ENCODE assay signal across 8 cellular contexts in the genomic region with DNA sequence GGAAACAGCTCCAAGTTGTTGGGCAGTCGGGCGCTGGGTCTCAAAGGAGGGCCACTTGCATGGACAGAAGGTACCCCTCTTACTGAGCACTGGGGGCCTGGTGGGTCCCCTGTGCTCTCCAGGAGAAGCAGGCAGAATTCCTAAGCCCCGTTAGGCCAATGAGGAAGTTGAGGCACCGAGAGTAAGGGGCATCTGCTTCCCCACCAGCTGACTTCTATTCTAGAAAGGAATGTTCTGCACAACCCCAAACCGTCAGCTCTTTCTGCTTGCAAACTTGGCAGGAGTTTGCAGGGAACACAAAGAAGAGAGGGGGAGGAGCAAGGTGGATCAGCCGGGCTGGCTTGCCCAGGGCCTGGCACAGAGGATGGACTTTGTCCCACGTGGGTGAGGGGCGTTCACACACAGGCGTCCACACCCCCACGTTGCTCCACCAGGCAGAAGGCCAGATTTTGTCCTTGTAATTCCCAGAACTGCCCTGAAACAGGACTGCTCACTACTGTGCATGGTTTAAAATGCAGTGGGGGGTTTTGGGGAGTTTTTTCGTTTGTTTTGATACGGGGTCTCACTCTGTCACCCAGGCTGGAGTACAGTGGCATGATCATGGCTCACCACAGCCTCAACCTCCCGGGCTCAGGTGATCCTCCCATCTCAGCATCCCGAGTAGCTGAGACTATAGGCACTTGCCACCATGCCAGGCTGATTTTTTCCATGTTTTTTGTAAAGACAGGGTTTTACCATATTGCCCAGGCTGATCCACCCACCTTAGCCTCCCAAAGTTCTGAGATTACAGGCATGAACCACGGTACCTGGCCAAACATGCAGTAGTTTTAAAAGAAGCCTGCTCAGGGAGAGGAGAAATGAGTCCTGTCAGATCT.
DNase-seq lines count a peak whose midpoint lies in the region; ATAC-seq and TF ChIP-seq lines count a peak whose summit lies in the region.

No MANE protein-coding gene starts in this region.

- no peak for TF ChIP-seq CTCF in nephron (IDR thresholded peaks at IDR 0.05; ENCODE audit: unreplicated experiment in 3 of 3)

- no peak for ATAC-seq in HG02840 (IDR thresholded peaks at IDR 0.05; ENCODE audit: low FRiP score, unreplicated experiment)
- no peak for ATAC-seq in GM18517 (IDR thresholded peaks at IDR 0.05; ENCODE audit: unreplicated experiment)

- peaks cover 4% of the 10 kb centered on the region for H3K27me3 Mint-ChIP-seq in nephron (ENCODE audit: low read depth)

- H3K4me3 Mint-ChIP-seq in nephron: peak overlapping the region in 2 of 3 experiments; percentile 28 to 61

- peak; percentile 53 for DNase-seq in A172 (ENCODE audit: low spot score)
- DNase-seq in NCI-H446 treated with DMSO at 0.1 percent for 48 hours (lab: John Stamatoyannopoulos, UW): peak; percentile 56
- DNase-seq in fibroblast of gingiva (ENCODE audit: low read depth): peak; percentile 94
- no peak for DNase-seq in NCI-H774 (lab: John Stamatoyannopoulos, UW)
- DNase-seq in stimulated activated CD4-positive, alpha-beta T cell treated with anti-CD3 and anti-CD28 coated beads, Interleukin-4, amount 100 ng/mL, for 1 hour: no peak

- H3K9me3 Mint-ChIP-seq in nephron: no peaks in the 10 kb centered on the region

- peaks cover 70% of the 10 kb centered on the region for H3K4me1 Mint-ChIP-seq in nephron

- H3K27ac Mint-ChIP-seq in nephron: peak overlapping the region; percentile 93 to 97 (median 93)

- no peaks in the 10 kb centered on the region for H3K36me3 Mint-ChIP-seq in nephron (ENCODE audit: low read depth)

Comparison
In these comparisons a context has a peak if more than half of its experiments do, and no peak if none do; other contexts are left out.
1. DNase-seq: peak in A172 (single experiment), NCI-H446 treated with DMSO at 0.1 percent for 48 hours (single experiment) and fibroblast of gingiva (single experiment); none in NCI-H774 (single experiment) and stimulated activated CD4-positive, alpha-beta T cell treated with anti-CD3 and anti-CD28 coated beads, Interleukin-4, amount 100 ng/mL, for 1 hour (single experiment).